In genomic region chr17:750431-751037, GRCh38 we compare ENCODE assay signal across 8 cellular contexts. TPM values are rescaled to one million over a fixed set of nuclear protein-coding genes. Genes with fewer than 3 reads are reported as not detected.
DNase-seq lines count a peak whose midpoint lies in the region; ATAC-seq and TF ChIP-seq lines count a peak whose summit lies in the region.

No MANE protein-coding gene starts in this region.

- H3K4me1 Mint-ChIP-seq in osteocyte (ENCODE audit: unreplicated experiment), result peaks cover 23% of the 10 kb centered on the region

- H2AFZ ChIP-seq in DND-41 (ENCODE audit: low read depth, low read length), result no peak overlapping the region

- no peak for TF ChIP-seq EP300 in upper lobe of left lung (IDR thresholded peaks at IDR 0.05)

- peaks cover 62% of the 10 kb centered on the region for H3K79me2 ChIP-seq in DND-41 (ENCODE audit: insufficient read depth, low read length)

- H3K9me3 Mint-ChIP-seq in osteocyte (ENCODE audit: unreplicated experiment), result no peaks in the 10 kb centered on the region

- no peaks in the 10 kb centered on the region for H3K27me3 Mint-ChIP-seq in osteocyte (ENCODE audit: unreplicated experiment)

- H3K4me3 ChIP-seq in DND-41 (ENCODE audit: low read depth in 1 of 2, low read length in 2 of 2) (peak overlapping the region; percentile 74 to 96; a peak in 3 of 4 replicates), NB4 (ENCODE audit: low read depth, low read length) (peak overlapping the region; percentile 88), coronary artery (peak overlapping the region; percentile 80), upper lobe of left lung (peak overlapping the region in 1 of 4 donors; percentile 95), upper lobe of right lung (no peak overlapping the region)

- peak overlapping the region; percentile 91 for H3K27ac ChIP-seq in DND-41 (ENCODE audit: low read length)
- H3K27ac ChIP-seq in coronary artery, result no peak overlapping the region
- H3K27ac ChIP-seq in upper lobe of left lung, result no peak overlapping the region
- H3K27ac ChIP-seq in upper lobe of right lung, result no peak overlapping the region

- peaks cover 13% of the 10 kb centered on the region for H3K36me3 Mint-ChIP-seq in osteocyte (ENCODE audit: unreplicated experiment)

- TF ChIP-seq POLR2A in NB4 (IDR thresholded peaks at IDR 0.05; ENCODE audit: extremely low read depth, insufficient read length) (no peak), upper lobe of left lung (IDR thresholded peaks at IDR 0.05) (no peak)

- DNase-seq in DND-41 (no peak), NB4 (ENCODE audit: low read depth) (no peak), coronary artery (ENCODE audit: low spot score) (no peak), osteocyte (ENCODE audit: extremely low spot score, unreplicated experiment) (no peak), upper lobe of left lung (no peak), kidney tubule cell (ENCODE audit: low spot score) (no peak), upper lobe of right lung (no peak)
- DNase-seq in stimulated activated naive CD4-positive, alpha-beta T cell (lab: John Stamatoyannopoulos, UW), result no peak

- peaks cover 46% of the 10 kb centered on the region for H4K20me1 ChIP-seq in DND-41 (ENCODE audit: insufficient read depth, low read length)

- TF ChIP-seq CTCF in DND-41 (IDR thresholded peaks at IDR 0.05; ENCODE audit: borderline replicate concordance, extremely low read depth, low read length, poor library complexity, severe bottlenecking) (no peak), NB4 (IDR thresholded peaks at IDR 0.05; ENCODE audit: low read depth, low read length) (no peak), coronary artery (IDR thresholded peaks at IDR 0.05) (no peak), osteocyte (IDR thresholded peaks at IDR 0.05) (no peak), upper lobe of left lung (IDR thresholded peaks at IDR 0.05) (no peak), upper lobe of right lung (IDR thresholded peaks at IDR 0.05) (no peak)

- H3K9ac ChIP-seq in DND-41 (ENCODE audit: low read depth, low read length), result peak overlapping the region; percentile 97

- peak overlapping the region; percentile 92 for H3K4me3 Mint-ChIP-seq in osteocyte (ENCODE audit: unreplicated experiment)

- peak overlapping the region; percentile 90 for H3K4me2 ChIP-seq in DND-41 (ENCODE audit: insufficient read depth, low read length)

- H3K4me1 ChIP-seq in DND-41 (ENCODE audit: insufficient read depth, low read length) (peaks cover 35% of the 10 kb centered on the region), upper lobe of left lung (peaks cover 13 to 26% (median 15%) of the 10 kb centered on the region in 4 donors), upper lobe of right lung (peaks cover 15% of the 10 kb centered on the region)

- ATAC-seq in DND-41 (ENCODE audit: insufficient read depth, low read depth) (no peak), upper lobe of left lung (ENCODE audit: low FRiP score in 2 of 2) (no peak), upper lobe of right lung (no peak)

- intact Hi-C loops in upper lobe of right lung (cut with DNase I), result no loop called here

- peak overlapping the region; percentile 24 for H3K27ac Mint-ChIP-seq in osteocyte (ENCODE audit: unreplicated experiment)

- peaks cover 40% of the 10 kb centered on the region for H3K36me3 ChIP-seq in DND-41 (ENCODE audit: insufficient read depth, low read length)
- H3K36me3 ChIP-seq in upper lobe of left lung, result peaks cover 13 to 26% (median 19%) of the 10 kb centered on the region in 4 donors
- H3K36me3 ChIP-seq in upper lobe of right lung, result peaks cover 23% of the 10 kb centered on the region

- H3K9me3 ChIP-seq in DND-41 (ENCODE audit: insufficient read depth, low read length, severe bottlenecking) (no peaks in the 10 kb centered on the region), upper lobe of left lung (no peaks in the 10 kb centered on the region), upper lobe of right lung (no peaks in the 10 kb centered on the region)

- no peaks in the 10 kb centered on the region for H3K27me3 ChIP-seq in DND-41 (ENCODE audit: insufficient read depth, low read length, poor library complexity)
- H3K27me3 ChIP-seq in upper lobe of left lung, result no peaks in the 10 kb centered on the region
- no peaks in the 10 kb centered on the region for H3K27me3 ChIP-seq in upper lobe of right lung

- WGBS in upper lobe of left lung, 2 donors, result 75 to 86% methylated on average over 8 of the region's 8 CpGs

RNA-seq across cellular contexts. Expression of gene GEMIN4, which starts 1.5 kb away (rescaled TPM):
- total RNA-seq in osteocyte, result 17.0 and 19.3 TPM in 2 replicates
- total RNA-seq in upper lobe of left lung, result 10 to 100 TPM; 17.6 to 79.6 (median 21.5) TPM
- 23.0 TPM for total RNA-seq in upper lobe of right lung

RNA-seq across cellular contexts. Expression of gene TLCD3A, which starts 18.1 kb away (rescaled TPM):
- total RNA-seq in osteocyte (23.7 and 27.3 TPM in 2 replicates), upper lobe of left lung (10 to 100 TPM in 4 of 6 donors, 1 to 10 TPM in 2; 5.1 to 37.8 (median 11.7) TPM), upper lobe of right lung (11.9 TPM)

RNA-seq across cellular contexts. Expression of gene GLOD4, which starts 31.5 kb away (rescaled TPM):
- total RNA-seq in osteocyte (51.3 and 63.4 TPM in 2 replicates), upper lobe of left lung (10 to 100 TPM; 41.0 to 92.2 (median 51.8) TPM), upper lobe of right lung (55.5 TPM)

RNA-seq across cellular contexts. Expression of gene MRM3, which starts 31.6 kb away (rescaled TPM):
- 10.4 and 11.6 TPM in 2 replicates for total RNA-seq in osteocyte
- 10 to 100 TPM in 5 of 6 donors, 1 to 10 TPM in 1; 9.8 to 17.8 (median 13.2) TPM for total RNA-seq in upper lobe of left lung
- 12.1 TPM for total RNA-seq in upper lobe of right lung

RNA-seq across cellular contexts. Expression of gene VPS53, which starts 35.9 kb away (rescaled TPM):
- 75.5 and 76.7 TPM in 2 replicates for total RNA-seq in osteocyte
- total RNA-seq in upper lobe of left lung, result 100 to 1,000 TPM in 1 of 6 donors, 10 to 100 TPM in 5; 32.2 to 101 (median 64.7) TPM
- total RNA-seq in upper lobe of right lung, result 79.5 TPM
